8 cellular contexts compared by ENCODE assay signal in genomic region chr16:73047536-73048291, GRCh38. TPM values are rescaled to one million over a fixed set of nuclear protein-coding genes. Genes with fewer than 3 reads are reported as not detected.
DNase-seq lines count a peak whose midpoint lies in the region; ATAC-seq, FAIRE-seq and TF ChIP-seq lines count a peak whose summit lies in the region.

TSS of gene ZFHX3 (minus strand) at chr16:73048128. CDS start at chr16:72960145, 87,983 bp downstream.

- intact Hi-C loops in Caco-2 (cut with micrococcal nuclease; ENCODE audit: unreplicated experiment): loop anchor here (1.0 to 5.0 kb wide), 8 partner anchors 10 to 545 kb away; no protein-coding TSS in a partner anchor
- intact Hi-C loops in breast epithelium (cut with DNase I; ENCODE audit: low total_unique reads): no loop called here
- intact Hi-C loops in spleen (cut with DNase I; ENCODE audit: low total_unique reads): no loop called here

- no peaks in the 10 kb centered on the region for H3K9me3 ChIP-seq in Caco-2
- no peaks in the 10 kb centered on the region for H3K9me3 ChIP-seq in breast epithelium
- H3K9me3 ChIP-seq in keratinocyte (ENCODE audit: control insufficient read depth, low read depth, low read length): no peaks in the 10 kb centered on the region
- no peaks in the 10 kb centered on the region for H3K9me3 ChIP-seq in spleen

- DNase-seq in Caco-2: peak; percentile 87 to 89
- peak; percentile 45 for DNase-seq in RCC 7860 (ENCODE audit: low spot score)
- peak; percentile 49 to 67 for DNase-seq in breast epithelium (ENCODE audit: low spot score in 2 of 2)
- no peak for DNase-seq in keratinocyte (ENCODE audit: low read depth, low spot score)
- peak; percentile 89 for DNase-seq in spleen
- no peak for DNase-seq in GM19240 (ENCODE audit: insufficient read length, low spot score)

- H3K79me2 ChIP-seq in keratinocyte (ENCODE audit: control insufficient read depth, insufficient read depth, low read length): peaks cover 27% of the 10 kb centered on the region

- POLR2A ChIA-PET in Caco-2 (lab: Charles Lee): interaction anchor here (0.5 to 0.9 kb wide), 5 partner anchors 9 to 929 kb away, joined by 3 to 11 read pairs (median 5); no protein-coding TSS in a partner anchor

- H3K27me3 ChIP-seq in Caco-2 (replicated peaks; ENCODE audit: control insufficient read depth, insufficient read depth, low read length) (no peaks in the 10 kb centered on the region), breast epithelium (no peaks in the 10 kb centered on the region), keratinocyte (ENCODE audit: control insufficient read depth, extremely low read depth, insufficient read depth, low read length) (no peaks in the 10 kb centered on the region), spleen (replicated peaks in 1 of 7) (peaks cover 0 to 22% (median 0%) of the 10 kb centered on the region in 7 donors)

- peak within 1 kb of the TSS; percentile 77 for H3K27ac Mint-ChIP-seq in Caco-2 (ENCODE audit: unreplicated experiment)

- peak within 1 kb of the TSS; percentile 85 to 94 for H3K27ac ChIP-seq in breast epithelium
- H3K27ac ChIP-seq in keratinocyte (ENCODE audit: control insufficient read depth, insufficient read depth, low read length): peak within 1 kb of the TSS; percentile 21
- H3K27ac ChIP-seq in spleen: peak within 1 kb of the TSS; percentile 48 to 84 (median 79)

- H3K4me1 ChIP-seq in Caco-2 (peaks cover 66% of the 10 kb centered on the region), breast epithelium (peaks cover 0 to 6% of the 10 kb centered on the region in 2 donors), keratinocyte (ENCODE audit: control insufficient read depth, extremely low read depth, insufficient read depth, low read length) (peaks cover 12% of the 10 kb centered on the region), spleen (peaks cover 8 to 43% (median 24%) of the 10 kb centered on the region in 6 donors)

- H4K20me1 ChIP-seq in keratinocyte (ENCODE audit: control insufficient read depth, extremely low read depth, insufficient read depth, low read length): peaks cover 3% of the 10 kb centered on the region

- no TSS peak for BruUV-seq in Caco-2 (replicated peaks; lab: Mats Ljungman, UMichigan)

- H3K36me3 ChIP-seq in Caco-2 (ENCODE audit: control insufficient read depth, insufficient read depth, low read length): no peaks in the 10 kb centered on the region
- H3K36me3 ChIP-seq in breast epithelium: no peaks in the 10 kb centered on the region
- no peaks in the 10 kb centered on the region for H3K36me3 ChIP-seq in keratinocyte (ENCODE audit: control insufficient read depth in 2 of 2, extremely low read depth in 1 of 2, insufficient read depth in 2 of 2, low read length in 2 of 2)
- H3K36me3 ChIP-seq in spleen: no peaks in the 10 kb centered on the region

- CTCF ChIA-PET in Caco-2 (lab: Charles Lee): interaction anchor here (0.6 to 1.1 kb wide), 3 partner anchors 51 to 550 kb away, joined by 3 to 5 read pairs (median 3); no protein-coding TSS in a partner anchor

- peak within 1 kb of the TSS; percentile 82 for H3K4me2 ChIP-seq in keratinocyte (ENCODE audit: control insufficient read depth, extremely low read depth, insufficient read depth, low read depth, low read length)

- no peaks in the 10 kb centered on the region for H3K27me3 Mint-ChIP-seq in Caco-2 (ENCODE audit: insufficient read depth, unreplicated experiment)

- peak within 1 kb of the TSS; percentile 67 for H3K9ac ChIP-seq in keratinocyte (ENCODE audit: control insufficient read depth, extremely low read depth, insufficient read depth, low read length)

- dilution Hi-C loops in keratinocyte (cut with MboI; ENCODE audit: extremely low pct_ligation_motif_present, low sequenced_read_pairs): no loop called here

- H3K4me3 Mint-ChIP-seq in Caco-2 (ENCODE audit: unreplicated experiment): peak within 1 kb of the TSS; percentile 73

- peaks cover 37% of the 10 kb centered on the region for H3K4me1 Mint-ChIP-seq in Caco-2 (ENCODE audit: low read depth, unreplicated experiment)

- FAIRE-seq in RCC 7860 (lab: Jason Lieb, UNC): no peak
- no peak for FAIRE-seq in keratinocyte (lab: Jason Lieb, UNC)

- TF ChIP-seq CTCF in Caco-2 (IDR thresholded peaks at IDR 0.05; ENCODE audit: insufficient read depth in 1 of 2, low read depth in 1 of 2, low read length in 1 of 2, severe bottlenecking in 1 of 2, unreplicated experiment in 1 of 2) (peak in 1 of 2 experiments; percentile 34), breast epithelium (IDR thresholded peaks at IDR 0.05) (no peak), keratinocyte (optimal IDR thresholded peaks at IDR 0.05 in 1 of 3, IDR thresholded peaks at IDR 0.05 in 1 of 3, conservative IDR thresholded peaks at IDR 0.05 in 1 of 3; ENCODE audit: extremely low read depth in 1 of 3, insufficient read depth in 2 of 3, low read length in 3 of 3) (peak in 2 of 3 experiments; percentile 23 to 52), spleen (IDR thresholded peaks at IDR 0.05 in 8 of 11, conservative IDR thresholded peaks at IDR 0.05 in 3 of 11) (peak in 1 of 11 experiments; percentile 24)

- peak within 1 kb of the TSS; percentile 56 for H2AFZ ChIP-seq in keratinocyte (ENCODE audit: control insufficient read depth, low read length)

- peaks cover 16% of the 10 kb centered on the region for H3K36me3 Mint-ChIP-seq in Caco-2 (ENCODE audit: insufficient read depth, unreplicated experiment)

- H3K4me3 ChIP-seq in Caco-2 (ENCODE audit: low read depth, low read length) (peak within 1 kb of the TSS; percentile 92), breast epithelium (peak within 1 kb of the TSS; percentile 65 to 90 (median 86)), keratinocyte (ENCODE audit: control insufficient read depth in 2 of 3, extremely low read depth in 1 of 3, insufficient read depth in 2 of 3, low read depth in 1 of 3, low read length in 3 of 3) (peak within 1 kb of the TSS; percentile 61 to 82 (median 64)), spleen (peak within 1 kb of the TSS; percentile 53 to 86 (median 59))

- TF ChIP-seq POLR2A in breast epithelium (IDR thresholded peaks at IDR 0.05): no peak
- no peak for TF ChIP-seq POLR2A in spleen (IDR thresholded peaks at IDR 0.05)

- WGBS in spleen, 5 donors: 0 to 2% (median 1%) methylated on average over 29 to 64 of the region's 64 CpGs

- ATAC-seq in GM19025 (IDR thresholded peaks at IDR 0.05; ENCODE audit: low read depth, unreplicated experiment) (peak; percentile 70), HG03135 (IDR thresholded peaks at IDR 0.05; ENCODE audit: unreplicated experiment) (peak; percentile 73)

- no peaks in the 10 kb centered on the region for H3K9me1 ChIP-seq in keratinocyte (ENCODE audit: control insufficient read depth, extremely low read depth, insufficient read depth, low read length)

- no peaks in the 10 kb centered on the region for H3K9me3 Mint-ChIP-seq in Caco-2 (ENCODE audit: unreplicated experiment)

RNA-seq across cellular contexts. Expression of gene ZFHX3, which starts in this region (rescaled TPM):
- total RNA-seq in Caco-2 (2022): 39.9 TPM in 2 replicates
- 10 to 100 TPM; 10.8 to 36.0 (median 11.8) TPM for total RNA-seq in breast epithelium
- 0.75 to 1.4 TPM (median 1.2 TPM) in 3 replicates for polyA plus RNA-seq in keratinocyte
- 3.3 TPM for polyA plus RNA-seq in keratinocyte (2011; ENCODE audit: low read depth)
- 1.1 and 1.3 TPM in 2 replicates for polyA plus RNA-seq in keratinocyte (2011; cell fraction: cytosol; rRNA removed)
- polyA plus RNA-seq in keratinocyte (2011; cell fraction: nucleus; rRNA removed): 5.2 TPM in 2 replicates
- polyA plus RNA-seq in keratinocyte (2012; ENCODE audit: low replicate concordance): 2.7 and 3.2 TPM in 2 replicates
- polyA minus RNA-seq in keratinocyte: 3.6 to 9.0 TPM (median 4.0 TPM) in 3 replicates
- polyA minus RNA-seq in keratinocyte (2011; cell fraction: cytosol; rRNA and poly(A)+ RNA removed): 4.4 TPM
- 7.0 and 9.5 TPM in 2 replicates for polyA minus RNA-seq in keratinocyte (2011; cell fraction: nucleus; rRNA and poly(A)+ RNA removed)
- total RNA-seq in spleen: 10 to 100 TPM in 6 of 7 donors, 1 to 10 TPM in 1; 9.1 to 18.5 (median 12.5) TPM
- polyA plus RNA-seq in spleen: 1 to 10 TPM in 1 of 3 donors, under 1 TPM in 2; 0.47 to 1.5 (median 0.52) TPM

Comparison
In these comparisons a context has a peak if more than half of its experiments do, and no peak if none do; other contexts are left out.
1. DNase-seq: peak in Caco-2 (2 of 2), RCC 7860 (single experiment), breast epithelium (2 of 2) and spleen (single experiment); none in keratinocyte (single experiment) and GM19240 (single experiment).
2. CTCF ChIP-seq: peak in keratinocyte (2 of 3); none in breast epithelium (0 of 3).
3. H3K27ac ChIP-seq: peak in every context shown above with its lines; median percentile 90 in breast epithelium; 79 in spleen; 21 in keratinocyte.
4. Peak in every context shown above with its lines, with median percentiles within 50 percentile points of each other: H3K4me3 ChIP-seq.